8 cellular contexts compared by ENCODE assay signal in the genomic region with DNA sequence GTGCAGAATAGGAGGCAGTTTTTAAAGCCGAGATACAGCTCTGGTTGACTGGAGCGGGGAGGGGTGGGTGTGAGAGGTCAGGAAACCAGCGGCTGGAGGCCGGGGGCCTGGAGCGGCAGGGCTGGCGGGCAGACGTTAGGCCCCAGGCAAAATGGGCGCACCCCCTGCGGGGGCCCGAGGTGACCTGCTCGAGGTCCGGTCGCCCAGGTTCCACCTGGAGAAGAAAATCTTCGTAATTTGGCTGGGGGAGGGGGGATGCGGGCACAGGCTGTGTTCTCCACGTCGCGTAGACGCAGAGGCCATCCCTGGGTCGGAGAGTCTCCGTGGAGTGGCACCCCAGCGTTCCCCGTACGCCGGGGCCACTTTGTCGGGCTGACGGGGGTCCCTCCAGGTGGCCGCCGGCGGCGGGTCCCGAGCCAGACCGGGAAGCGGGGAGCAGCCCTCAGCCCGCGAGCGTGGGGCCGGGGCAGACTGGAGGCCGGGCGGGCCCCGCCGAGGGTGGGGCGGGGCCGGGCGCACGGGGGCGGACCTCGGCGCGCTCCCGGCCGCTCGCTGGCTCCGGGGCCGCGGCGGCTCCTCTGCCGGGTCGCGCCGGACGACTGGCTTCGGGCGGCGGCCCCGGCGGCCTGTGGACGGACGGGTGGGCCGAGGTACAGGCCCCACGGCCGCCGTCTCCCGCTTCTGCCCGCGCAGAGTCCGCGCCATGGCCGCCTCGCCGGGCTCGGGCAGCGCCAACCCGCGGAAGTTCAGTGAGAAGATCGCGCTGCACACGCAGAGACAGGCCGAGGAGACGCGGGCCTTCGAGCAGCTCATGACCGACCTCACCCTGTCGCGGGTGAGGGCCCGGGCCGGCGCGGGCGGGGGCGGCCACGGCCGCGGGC. TPM values are rescaled to one million over a fixed set of nuclear protein-coding genes. Genes with fewer than 3 reads are reported as not detected.
DNase-seq lines count a peak whose midpoint lies in the region; ATAC-seq and TF ChIP-seq lines count a peak whose summit lies in the region.

A gene with protein sequence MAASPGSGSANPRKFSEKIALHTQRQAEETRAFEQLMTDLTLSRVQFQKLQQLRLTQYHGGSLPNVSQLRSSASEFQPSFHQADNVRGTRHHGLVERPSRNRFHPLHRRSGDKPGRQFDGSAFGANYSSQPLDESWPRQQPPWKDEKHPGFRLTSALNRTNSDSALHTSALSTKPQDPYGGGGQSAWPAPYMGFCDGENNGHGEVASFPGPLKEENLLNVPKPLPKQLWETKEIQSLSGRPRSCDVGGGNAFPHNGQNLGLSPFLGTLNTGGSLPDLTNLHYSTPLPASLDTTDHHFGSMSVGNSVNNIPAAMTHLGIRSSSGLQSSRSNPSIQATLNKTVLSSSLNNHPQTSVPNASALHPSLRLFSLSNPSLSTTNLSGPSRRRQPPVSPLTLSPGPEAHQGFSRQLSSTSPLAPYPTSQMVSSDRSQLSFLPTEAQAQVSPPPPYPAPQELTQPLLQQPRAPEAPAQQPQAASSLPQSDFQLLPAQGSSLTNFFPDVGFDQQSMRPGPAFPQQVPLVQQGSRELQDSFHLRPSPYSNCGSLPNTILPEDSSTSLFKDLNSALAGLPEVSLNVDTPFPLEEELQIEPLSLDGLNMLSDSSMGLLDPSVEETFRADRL (plus strand): TSS at position 555 of the 881 bp plus-strand sequence. CDS start 149 bp downstream, at position 704.

- intact Hi-C loops in dorsolateral prefrontal cortex (cut with DNase I): loop anchor here in 1 of 2 donors (2.0 to 10.0 kb wide), 2 partner anchors 69 to 355 kb away; a partner anchor contains a TSS
- intact Hi-C loops in lower leg skin (cut with DNase I; ENCODE audit: low total_unique reads): no loop called here

- H3K27ac ChIP-seq in dorsolateral prefrontal cortex: peak within 1 kb of the TSS; percentile 64 to 97 (median 93)

- WGBS in lower leg skin, 2 donors: 1 to 2% methylated on average over 20 to 38 of the region's 104 CpGs

- peak; percentile 4 for DNase-seq in NCI-H1694 (lab: John Stamatoyannopoulos, UW)
- DNase-seq in NCI-H1694 treated with DMSO at 0.1 percent for 48 hours (lab: John Stamatoyannopoulos, UW): no peak
- DNase-seq in NCI-H1417 treated with DMSO at 0.1 percent for 48 hours (lab: John Stamatoyannopoulos, UW): peak; percentile 6
- peak; percentile 55 for DNase-seq in activated CD4-positive, alpha-beta T cell treated with anti-CD3 and anti-CD28 coated beads, Interleukin-2, amount 50 U/mL, for 1 hour
- peak in 9 of 10 donors; percentile 33 to 77 (median 46) for DNase-seq in dorsolateral prefrontal cortex
- peak; percentile 25 to 89 for DNase-seq in lower leg skin (ENCODE audit: low spot score in 2 of 2)
- DNase-seq in stimulated activated CD4-positive, alpha-beta T cell treated with anti-CD3 and anti-CD28 coated beads, TNF-alpha, amount 100 ng/mL, for 4 hours (ENCODE audit: low read depth in 3 of 3): peak; percentile 27 to 55 (median 30)

- no peaks in the 10 kb centered on the region for H3K27me3 ChIP-seq in dorsolateral prefrontal cortex

- TF ChIP-seq POLR2A in lower leg skin (IDR thresholded peaks at IDR 0.05): no peak

- ATAC-seq in HG02623 (IDR thresholded peaks at IDR 0.05; ENCODE audit: unreplicated experiment): peak; percentile 66

- TF ChIP-seq CTCF in dorsolateral prefrontal cortex (IDR thresholded peaks at IDR 0.05 in 54 of 56, conservative IDR thresholded peaks at IDR 0.05 in 2 of 56; ENCODE audit: low read depth in 1 of 56, partially characterized antibody in 56 of 56) (peak in 3 of 56 donors; percentile 1 to 5 (median 5)), lower leg skin (IDR thresholded peaks at IDR 0.05) (no peak)

- H3K4me3 ChIP-seq in dorsolateral prefrontal cortex: peak within 1 kb of the TSS; percentile 53 to 94 (median 86)
- peak within 1 kb of the TSS; percentile 70 for H3K4me3 ChIP-seq in lower leg skin (ENCODE audit: low read depth, poor library complexity, severe bottlenecking)

RNA-seq across cellular contexts. Expression of the gene that starts here (rescaled TPM):
- total RNA-seq in dorsolateral prefrontal cortex (100 to 1,000 TPM in 1 of 120 experiments, 10 to 100 TPM in 119; 33.6 to 101 (median 56.1) TPM), lower leg skin (10 to 100 TPM; 27.3 to 32.5 (median 28.9) TPM)
